21 cellular contexts compared by ENCODE assay signal in genomic region chr12:2271961-2272360, GRCh38.
DNase-seq lines count a peak whose midpoint lies in the region; ATAC-seq and TF ChIP-seq lines count a peak whose summit lies in the region.
"Had no signal": no experiment of that assay in that cellular context is flagged by ENCODE, and none has a peak within 500 bp of the region (broad histone marks: within the 10 kb centered on the region; RNA-seq: fewer than 3 reads in every experiment).

No MANE protein-coding gene starts in this region.

- no peak overlapping the region for H3K14ac ChIP-seq in neuronal stem cell (ENCODE audit: low read length)

- H3K9me3 ChIP-seq in esophagus squamous epithelium (no peaks in the 10 kb centered on the region), neuronal stem cell (replicated peaks in 1 of 2; ENCODE audit: control insufficient read depth in 2 of 2, insufficient read depth in 1 of 2, low read depth in 1 of 2, low read length in 2 of 2) (no peaks in the 10 kb centered on the region), tibial artery (no peaks in the 10 kb centered on the region)
- H3K9me3 ChIP-seq: Caco-2, SJCRH30 had no signal

- H3K4me1 Mint-ChIP-seq in natural killer cell: no peaks in the 10 kb centered on the region
- H3K4me1 Mint-ChIP-seq: CD4-positive, CD25-positive, alpha-beta regulatory T cell had no signal

- no peak overlapping the region for H3K4me3 Mint-ChIP-seq in natural killer cell
- H3K4me3 Mint-ChIP-seq: CD4-positive, CD25-positive, alpha-beta regulatory T cell had no signal

- H3K4ac ChIP-seq in neuronal stem cell (ENCODE audit: low read length): no peak overlapping the region

- peaks cover 0 to 6% of the 10 kb centered on the region in 2 donors for H3K27me3 Mint-ChIP-seq in natural killer cell (ENCODE audit: low read depth in 2 of 2)

- intact Hi-C loops in esophagus squamous epithelium (cut with DNase I) (no loop called here), tibial artery (cut with DNase I; ENCODE audit: low total_unique reads) (loop anchor here (5.0 to 10.0 kb wide), 2 partner anchors 220 to 477 kb away; partner anchors contain the start of gene CACNA1C), natural killer cell (cut with micrococcal nuclease) (no loop called here)

- H3K27ac Mint-ChIP-seq in natural killer cell: no peak overlapping the region
- H3K27ac Mint-ChIP-seq: CD4-positive, CD25-positive, alpha-beta regulatory T cell had no signal

- H3K36me3 Mint-ChIP-seq in natural killer cell: no peaks in the 10 kb centered on the region
- H3K36me3 Mint-ChIP-seq: CD4-positive, CD25-positive, alpha-beta regulatory T cell had no signal

- H4K91ac ChIP-seq in neuronal stem cell (ENCODE audit: low read depth, low read length, poor library complexity): no peak overlapping the region

- H2BK120ac ChIP-seq in neuronal stem cell (ENCODE audit: low read depth, low read length): no peak overlapping the region

- H3K4me3 ChIP-seq in esophagus squamous epithelium: no peak overlapping the region
- no peak overlapping the region for H3K4me3 ChIP-seq in neuronal stem cell (ENCODE audit: low read length in 2 of 2)
- H3K4me3 ChIP-seq in tibial artery: no peak overlapping the region
- H3K4me3 ChIP-seq: SJCRH30 had no signal

- H3K27ac ChIP-seq in esophagus squamous epithelium: peak overlapping the region in 3 of 4 donors; percentile 7 to 34 (median 14)
- no peak overlapping the region for H3K27ac ChIP-seq in neuronal stem cell (replicated peaks; ENCODE audit: low read length)
- peak overlapping the region; percentile 66 to 69 for H3K27ac ChIP-seq in tibial artery
- H3K27ac ChIP-seq: SJCRH30 had no signal

- H2BK12ac ChIP-seq in neuronal stem cell (ENCODE audit: low read length): no peak overlapping the region

- no peak for ATAC-seq in natural killer cell
- ATAC-seq: Panc1 had no signal

- peak overlapping the region; percentile 55 for H2BK15ac ChIP-seq in neuronal stem cell (ENCODE audit: low read length)

- no peak overlapping the region for H4K8ac ChIP-seq in neuronal stem cell (ENCODE audit: low read depth, low read length)

- H3K4me1 ChIP-seq in esophagus squamous epithelium: peaks cover 3 to 31% (median 4%) of the 10 kb centered on the region in 3 donors
- peaks cover 0 to 8% of the 10 kb centered on the region in 2 donors for H3K4me1 ChIP-seq in neuronal stem cell (ENCODE audit: control insufficient read depth in 2 of 2, insufficient read depth in 1 of 2, low read depth in 1 of 2, low read length in 2 of 2)
- peaks cover 0 to 56% (median 31%) of the 10 kb centered on the region in 4 donors for H3K4me1 ChIP-seq in tibial artery
- H3K4me1 ChIP-seq: SJCRH30 had no signal

- H3K36me3 ChIP-seq in esophagus squamous epithelium (no peaks in the 10 kb centered on the region), neuronal stem cell (replicated peaks in 1 of 2; ENCODE audit: control insufficient read depth in 2 of 2, insufficient read depth in 2 of 2, low read length in 2 of 2) (no peaks in the 10 kb centered on the region), tibial artery (no peaks in the 10 kb centered on the region)
- H3K36me3 ChIP-seq: SJCRH30 had no signal

- H2AK5ac ChIP-seq in neuronal stem cell (ENCODE audit: low read depth, low read length): no peak overlapping the region

- H3K9ac ChIP-seq in neuronal stem cell (ENCODE audit: low read depth, low read length, poor library complexity): no peak overlapping the region

- no peak overlapping the region for H2AFZ ChIP-seq in neuronal stem cell (ENCODE audit: low read length)

- 72 to 73% methylated on average over 4 of the region's 4 CpGs for WGBS in esophagus squamous epithelium, 2 donors
- no CpG with 5 or more reads among the region's 4 CpGs for WGBS in neuronal stem cell (ENCODE audit: extremely low coverage in 2 of 2, insufficient read length in 2 of 2, insufficient replicate concordance in 1 of 2), 2 donors

- no peaks in the 10 kb centered on the region for H3K79me1 ChIP-seq in neuronal stem cell (ENCODE audit: low read depth, low read length)

- H3K27me3 ChIP-seq in esophagus squamous epithelium (peaks cover 0 to 21% (median 0%) of the 10 kb centered on the region in 4 donors), neuronal stem cell (ENCODE audit: control insufficient read depth in 3 of 3, insufficient read depth in 3 of 3, low read depth in 1 of 3, low read length in 3 of 3) (peaks cover 0 to 3% (median 0%) of the 10 kb centered on the region in 3 experiments), tibial artery (no peaks in the 10 kb centered on the region)

- H3K23ac ChIP-seq in neuronal stem cell (ENCODE audit: low read depth, low read length, poor library complexity): no peak overlapping the region

- H3K9me3 Mint-ChIP-seq in natural killer cell: no peaks in the 10 kb centered on the region

- peak overlapping the region; percentile 62 for H3K18ac ChIP-seq in neuronal stem cell (ENCODE audit: low read length)

- peak overlapping the region; percentile 63 for H2BK5ac ChIP-seq in neuronal stem cell (ENCODE audit: low read length)

- TF ChIP-seq CTCF in esophagus squamous epithelium (IDR thresholded peaks at IDR 0.05) (no peak), tibial artery (IDR thresholded peaks at IDR 0.05) (no peak), natural killer cell (IDR thresholded peaks at IDR 0.05) (no peak)

- H3K4me2 ChIP-seq in neuronal stem cell (ENCODE audit: insufficient read depth, low read length, poor library complexity, severe bottlenecking): no peak overlapping the region

- no peak for TF ChIP-seq POLR2A in esophagus squamous epithelium (IDR thresholded peaks at IDR 0.05)

- peak; percentile 69 for DNase-seq in cerebellar cortex (ENCODE audit: low spot score)
- no peak for DNase-seq in esophagus squamous epithelium (lab: John Stamatoyannopoulos, UW)
- DNase-seq in neuronal stem cell (ENCODE audit: low spot score): no peak
- DNase-seq in tibial artery: no peak
- no peak for DNase-seq in SW 1271 (lab: John Stamatoyannopoulos, UW)
- DNase-seq in effector CD8-positive, alpha-beta T cell (lab: John Stamatoyannopoulos, UW): no peak
- DNase-seq in natural killer cell: no peak
- DNase-seq: Caco-2; CD4-positive, CD25-positive, alpha-beta regulatory T cell; GOT3; HCEC 1CT; KG1; NCI-H1105; NCI-H146; NCI-H2029 treated with DMSO at 0.1 percent for 48 hours; NCI-H2171; NCI-H345; NCI-H524; NCI-H82; SJCRH30 had no signal
